In the genomic region with DNA sequence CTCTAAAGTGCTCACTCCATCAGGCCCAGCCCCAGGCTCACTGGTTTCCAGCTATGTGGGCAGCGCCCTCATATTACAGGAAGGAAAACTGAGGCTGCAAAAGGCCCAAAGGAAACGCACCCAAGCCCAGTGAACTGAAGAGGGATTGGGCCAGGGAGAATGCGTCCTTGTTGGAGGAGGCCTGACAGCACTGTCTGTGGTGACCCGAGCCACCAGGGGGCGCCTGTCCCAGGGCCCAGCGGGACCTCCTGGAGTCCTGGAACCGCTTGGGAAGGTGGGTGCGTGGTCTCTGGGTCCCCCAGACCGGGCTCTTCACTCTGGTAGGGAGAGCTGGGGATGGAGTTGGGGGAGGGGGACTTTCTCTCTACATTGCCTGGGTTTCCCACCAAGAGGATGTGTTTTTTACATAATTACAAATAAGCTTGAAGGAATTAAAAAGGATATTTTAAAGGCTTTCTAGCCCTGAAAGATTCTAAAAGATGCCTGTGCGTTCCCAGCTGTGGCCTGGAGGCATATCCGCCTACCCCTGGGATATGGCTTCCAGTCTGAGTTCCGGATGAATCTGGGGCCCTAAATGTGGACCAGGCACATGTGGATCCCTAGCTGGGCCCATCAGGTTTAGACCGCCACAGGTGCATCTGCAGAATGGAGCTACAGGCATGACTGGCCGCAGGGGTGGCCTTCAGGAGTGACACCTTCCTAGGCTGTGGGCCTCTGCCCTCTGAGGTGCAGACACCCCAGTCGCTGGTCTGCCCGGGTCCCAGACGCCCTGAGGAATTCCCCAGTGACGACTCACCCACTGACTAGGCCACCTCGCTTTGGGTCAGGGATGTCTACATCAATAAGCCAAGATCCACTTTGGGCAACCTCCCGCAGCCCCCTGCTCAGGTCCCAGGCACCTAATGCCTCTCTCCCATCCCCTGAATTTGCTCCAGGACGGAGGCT, we compare ENCODE assay signal across 1 cellular context.
TF ChIP-seq lines count a peak whose summit lies in the region.

No MANE protein-coding gene starts in this region.

TF ChIP-seq in HEK293, 187 proteins besides CTCF, POLR2A, EP300 and RAD21 (continued from another document):
- no peak for TF ChIP-seq ZNF292 (tag by site-specific recombination; IDR thresholded peaks at IDR 0.05; ENCODE audit: borderline replicate concordance, low read depth)
- TF ChIP-seq ZSCAN30 (tag by site-specific recombination; IDR thresholded peaks at IDR 0.05), result no peak
- TF ChIP-seq ZNF10 (tag by site-specific recombination; IDR thresholded peaks at IDR 0.05), result no peak
- no peak for TF ChIP-seq ZNF629 (tag by site-specific recombination; IDR thresholded peaks at IDR 0.05)
- TF ChIP-seq ZNF132 (tag by site-specific recombination; IDR thresholded peaks at IDR 0.05; ENCODE audit: borderline replicate concordance), result no peak
